ENCODE assay signal across 7 cellular contexts in the genomic region with DNA sequence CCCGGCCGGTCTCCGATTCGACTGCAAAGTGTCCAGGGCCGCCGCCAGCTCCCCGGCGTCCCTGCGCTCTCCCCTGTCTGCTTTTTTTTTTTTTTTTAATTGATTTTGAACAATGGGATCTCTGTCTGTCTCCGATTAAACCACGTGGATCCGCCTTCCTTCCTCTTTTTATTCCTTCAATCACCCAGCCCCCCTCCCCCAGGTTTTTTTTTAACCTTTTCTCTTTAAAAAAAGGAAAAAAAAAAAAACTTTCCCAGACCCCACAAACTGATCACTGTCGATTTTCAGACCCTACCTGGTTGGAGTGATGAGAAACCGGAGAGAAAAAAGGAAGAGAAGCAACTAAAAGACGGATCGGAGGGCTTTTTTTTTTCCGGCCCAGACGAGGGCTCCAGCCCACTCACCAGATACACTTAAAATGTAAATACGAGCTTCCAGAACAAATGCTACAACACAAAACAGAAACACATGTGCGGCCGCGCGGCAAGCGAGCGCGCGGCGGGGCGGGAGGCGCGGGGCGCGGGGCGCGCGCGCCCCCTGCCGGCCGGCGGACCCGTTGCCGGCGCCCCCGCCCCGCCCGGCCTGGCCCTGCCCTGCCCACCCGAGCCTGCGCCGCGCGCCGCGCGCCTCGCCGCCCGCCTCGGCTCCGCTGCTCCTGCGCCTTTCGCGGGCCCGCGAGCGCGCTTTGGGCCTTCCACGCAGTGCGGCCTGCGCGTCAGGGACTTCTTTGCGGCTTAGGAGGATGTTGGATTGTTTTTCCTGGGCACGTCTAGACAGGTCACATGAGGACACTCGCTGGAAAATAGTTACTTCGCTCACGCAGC. TPM values are rescaled to one million over a fixed set of nuclear protein-coding genes. Genes with fewer than 3 reads are reported as not detected.
A peak's percentile ranks its signal among the peaks of the same experiment; 100 is the strongest.
DNase-seq lines count a peak whose midpoint lies in the region; ATAC-seq, FAIRE-seq and TF ChIP-seq lines count a peak whose summit lies in the region.

Gene RCC2 (minus strand): TSS at position 428 of the 824 bp plus-strand sequence. CDS start 1,163 bp downstream, outside the sequence.

- peak in 1 of 2 experiments; percentile 43; a peak in 1 of 4 replicates for TF ChIP-seq POLR2A in HepG2 (IDR thresholded peaks at IDR 0.05; ENCODE audit: insufficient read depth in 1 of 2, low read depth in 2 of 2, low read length in 2 of 2)

- under 1% methylated on average over 27 of the region's 75 CpGs for WGBS in HepG2 (ENCODE audit: low lambda C conversion rate)

- intact Hi-C loops in activated CD4-positive, alpha-beta T cell treated with anti-CD3 and anti-CD28 coated beads, Interleukin-2, amount 10 ng/mL, durations not matched to agents 24 days and 14 days (cut with micrococcal nuclease) = no loop called here
- intact Hi-C loops in HepG2 (cut with micrococcal nuclease; ENCODE audit: unreplicated experiment) = no loop called here

- H3K27ac ChIP-seq in HepG2 (ENCODE audit: extremely low read length, insufficient read depth, low read length) = peak within 1 kb of the TSS; percentile 79

- peak within 1 kb of the TSS; percentile 78 to 99 (median 83) for H3K4me3 ChIP-seq in HepG2 (replicated peaks in 1 of 3; ENCODE audit: insufficient read depth in 1 of 3, low read depth in 2 of 3, low read length in 3 of 3)

- POLR2A ChIA-PET in HepG2 (lab: Yijun Ruan, JAX) = interaction anchor here (0.6 to 1.1 kb wide), 5 partner anchors 8 to 1829 kb away, joined by 4 to 5 read pairs (median 4); no protein-coding TSS in a partner anchor

- H4K20me1 ChIP-seq in HepG2 (ENCODE audit: insufficient read depth, low read length) = peaks cover 12% of the 10 kb centered on the region

- peaks cover 31% of the 10 kb centered on the region for H3K36me3 Mint-ChIP-seq in activated CD4-positive, alpha-beta T cell treated with anti-CD3 and anti-CD28 coated beads, Interleukin-2, amount 10 ng/mL, durations not matched to agents 24 days and 14 days (ENCODE audit: low read depth)

- H2AFZ ChIP-seq in HepG2 (ENCODE audit: low read length) = no peak within 1 kb of the TSS

- peak within 1 kb of the TSS; percentile 96 for H3K4me3 Mint-ChIP-seq in activated CD4-positive, alpha-beta T cell treated with anti-CD3 and anti-CD28 coated beads, Interleukin-2, amount 10 ng/mL, durations not matched to agents 24 days and 14 days

- no peak for FAIRE-seq in HepG2 (lab: Jason Lieb, UNC)

- TF ChIP-seq CTCF in HepG2 (CRISPR knock-in tag; IDR thresholded peaks at IDR 0.05) = peak; percentile 15; the same call in 1 of the 2 replicates

- H3K4me1 ChIP-seq in HepG2 (ENCODE audit: insufficient read depth, low read length) = peaks cover 43% of the 10 kb centered on the region

- ATAC-seq in GM18502 (IDR thresholded peaks at IDR 0.05; ENCODE audit: poor library complexity, unreplicated experiment) (peak; percentile 51), HG03108 (IDR thresholded peaks at IDR 0.05; ENCODE audit: unreplicated experiment) (peak; percentile 32), HepG2 (peak; percentile 73)

- no peaks in the 10 kb centered on the region for H3K9me3 Mint-ChIP-seq in activated CD4-positive, alpha-beta T cell treated with anti-CD3 and anti-CD28 coated beads, Interleukin-2, amount 10 ng/mL, durations not matched to agents 24 days and 14 days

- H3K27me3 ChIP-seq in HepG2 (ENCODE audit: control insufficient read depth in 1 of 2, insufficient read depth in 2 of 2, low read length in 2 of 2) = peaks cover 0 to 21% of the 10 kb centered on the region in 2 experiments; a peak in 3 of 5 replicates

- in situ Hi-C loops in HepG2 (cut with HindIII; ENCODE audit: extremely low pct_ligation_motif_present, low pct_unique_long_range_greater_than_20kb) = no loop called here

- H3K27ac Mint-ChIP-seq in activated CD4-positive, alpha-beta T cell treated with anti-CD3 and anti-CD28 coated beads, Interleukin-2, amount 10 ng/mL, durations not matched to agents 24 days and 14 days = peak within 1 kb of the TSS; percentile 99

- CTCF ChIA-PET in HepG2 (lab: Yijun Ruan, JAX; ENCODE audit: low intra/inter-chr PET ratio, low total read pairs) = interaction anchor here (1.7 kb wide), 1 partner anchor 20 kb away, joined by 3 read pairs; no protein-coding TSS in a partner anchor

- DNase-seq in NCI-H460 (ENCODE audit: extremely low read depth, low read depth) (peak; percentile 46), dermis blood vessel endothelial cell (peak; percentile 73), HepG2 (ENCODE audit: low spot score) (peak; percentile 60)
- DNase-seq in activated CD4-positive, alpha-beta T cell treated with anti-CD3 and anti-CD28 coated beads, Interleukin-2, amount 10 ng/mL, durations not matched to agents 24 days and 14 days = peak; percentile 92
- DNase-seq in stimulated activated CD4-positive, alpha-beta T cell treated with anti-CD3 and anti-CD28 coated beads, Interleukin-2, amount 100 ng/mL, for 48 hours = peak; percentile 60 to 66

- TF ChIP-seq RAD21 in HepG2 (CRISPR knock-in tag; IDR thresholded peaks at IDR 0.05) = no peak

- no peaks in the 10 kb centered on the region for H3K9me3 ChIP-seq in HepG2 (ENCODE audit: low read length)

- H3K4me1 Mint-ChIP-seq in activated CD4-positive, alpha-beta T cell treated with anti-CD3 and anti-CD28 coated beads, Interleukin-2, amount 10 ng/mL, durations not matched to agents 24 days and 14 days = peaks cover 41% of the 10 kb centered on the region

- BruUV-seq in HepG2 (replicated peaks; lab: Mats Ljungman, UMichigan) = TSS peak; percentile 31

- H3K4me2 ChIP-seq in HepG2 (ENCODE audit: low read depth, low read length) = peak within 1 kb of the TSS; percentile 93

- H3K9ac ChIP-seq in HepG2 (ENCODE audit: insufficient read depth, low read depth, low read length) = peak within 1 kb of the TSS; percentile 83

- no peak for TF ChIP-seq EP300 in HepG2 (IDR thresholded peaks at IDR 0.05; ENCODE audit: low read depth in 2 of 2, low read length in 2 of 2)
- TF ChIP-seq EP300 in HepG2 (CRISPR knock-in tag; IDR thresholded peaks at IDR 0.05; ENCODE audit: borderline replicate concordance) = no peak

- peaks cover 22% of the 10 kb centered on the region for H3K79me2 ChIP-seq in HepG2 (ENCODE audit: insufficient read depth, low read length)

- peaks cover 3 to 18% of the 10 kb centered on the region in 2 experiments; a peak in 3 of 5 replicates for H3K36me3 ChIP-seq in HepG2 (replicated peaks in 1 of 2; ENCODE audit: control insufficient read depth in 1 of 2, insufficient read depth in 2 of 2, low read length in 2 of 2)

- H3K27me3 Mint-ChIP-seq in activated CD4-positive, alpha-beta T cell treated with anti-CD3 and anti-CD28 coated beads, Interleukin-2, amount 10 ng/mL, durations not matched to agents 24 days and 14 days = no peaks in the 10 kb centered on the region

RNA-seq across cellular contexts. Expression of gene RCC2, which starts in this region (rescaled TPM):
- total RNA-seq in NCI-H460 (2014; rRNA removed; shearing (Covaris generic)) = 72.6 and 75.0 TPM in 2 replicates
- polyA plus RNA-seq in NCI-H460 (2014; cell fraction: nucleus; rRNA removed) = 88.2 and 113 TPM in 2 replicates
- total RNA-seq in activated CD4-positive, alpha-beta T cell treated with anti-CD3 and anti-CD28 coated beads, Interleukin-2, amount 10 ng/mL, durations not matched to agents 24 days and 14 days = 225 and 234 TPM in 2 replicates
- total RNA-seq in dermis blood vessel endothelial cell (118 and 122 TPM in 2 replicates), HepG2 (2016; rRNA removed; fragmentation: Illumina TruSeq; extraction: Trizol) (55.8 and 58.3 TPM in 2 replicates)
- total RNA-seq in HepG2 (2016; cell fraction: cytosol; rRNA removed; fragmentation: Illumina TruSeq; extraction: Trizol; ENCODE audit: low read depth) = 4.8 TPM in 2 replicates
- 47.1 and 59.6 TPM in 2 replicates for total RNA-seq in HepG2 (2016; cell fraction: insoluble cytoplasmic fraction; rRNA removed; fragmentation: Illumina TruSeq; extraction: Trizol)
- total RNA-seq in HepG2 (2016; cell fraction: membrane; rRNA removed; fragmentation: Illumina TruSeq; extraction: Trizol) = 18.1 and 20.4 TPM in 2 replicates
- 27.9 and 29.9 TPM in 2 replicates for total RNA-seq in HepG2 (2016; cell fraction: nucleus; rRNA removed; fragmentation: Illumina TruSeq; extraction: Trizol)
- polyA plus RNA-seq in HepG2 (2011; rRNA removed) = 20.5 TPM in 2 replicates
- 18.5 and 19.0 TPM in 2 replicates for polyA plus RNA-seq in HepG2 (2011; cell fraction: cytosol; rRNA removed)
- polyA plus RNA-seq in HepG2 (2011; cell fraction: nucleus; rRNA removed) = 42.4 and 51.1 TPM in 2 replicates
- polyA plus RNA-seq in HepG2 (2012) = 21.1 and 23.9 TPM in 2 replicates
- polyA plus RNA-seq in HepG2 (2016; cell fraction: cytosol; fragmentation: Illumina TruSeq; extraction: Trizol; ENCODE audit: low read depth) = 2.8 and 3.2 TPM in 2 replicates
- polyA plus RNA-seq in HepG2 (2016; cell fraction: insoluble cytoplasmic fraction; fragmentation: Illumina TruSeq; extraction: Trizol; ENCODE audit: low read depth) = 46.1 and 61.1 TPM in 2 replicates
- 11.0 and 11.8 TPM in 2 replicates for polyA plus RNA-seq in HepG2 (2016; cell fraction: membrane; fragmentation: Illumina TruSeq; extraction: Trizol; ENCODE audit: low read depth)
- 53.8 and 58.4 TPM in 2 replicates for polyA plus RNA-seq in HepG2 (2016; cell fraction: nucleus; fragmentation: Illumina TruSeq; extraction: Trizol; ENCODE audit: insufficient read depth, low read depth)
- 87.9 and 245 TPM in 2 replicates for polyA minus RNA-seq in HepG2 (2011; rRNA and poly(A)+ RNA removed; ENCODE audit: low replicate concordance)
- polyA minus RNA-seq in HepG2 (2011; cell fraction: cytosol; rRNA and poly(A)+ RNA removed) = 23.5 and 33.8 TPM in 2 replicates
- 10.8 and 12.2 TPM in 2 replicates for polyA minus RNA-seq in HepG2 (2011; cell fraction: nucleus; rRNA and poly(A)+ RNA removed)

Comparison
In these comparisons a context has a peak if more than half of its experiments do, and no peak if none do; other contexts are left out.
1. Peak in every context shown above with its lines: DNase-seq, ATAC-seq, H3K4me3 ChIP-seq and H3K27ac ChIP-seq.